Comparison of ENCODE assay signal across 8 cellular contexts in genomic region chr7:112206238-112207105, GRCh38. TPM values are rescaled to one million over a fixed set of nuclear protein-coding genes. Genes with fewer than 3 reads are reported as not detected.
DNase-seq lines count a peak whose midpoint lies in the region; ATAC-seq and TF ChIP-seq lines count a peak whose summit lies in the region.

Gene DOCK4 (minus strand): TSS chr7:112206399. CDS start chr7:112206138, 261 bp downstream.
Gene ZNF277 (plus strand): TSS chr7:112206695. CDS start chr7:112206717, 22 bp downstream.

- peak; percentile 93 for ATAC-seq in HG02623 (IDR thresholded peaks at IDR 0.05; ENCODE audit: unreplicated experiment)
- peak; percentile 90 for ATAC-seq in SK-N-SH treated with all-trans-retinoic acid at 6 μM for 48 hours
- ATAC-seq in omental fat pad (ENCODE audit: low FRiP score): peak; percentile 98

- peak within 1 kb of the TSS; percentile 85 for H3K27ac Mint-ChIP-seq in activated naive CD8-positive, alpha-beta T cell

- peaks cover 45% of the 10 kb centered on the region for H3K4me1 Mint-ChIP-seq in activated naive CD8-positive, alpha-beta T cell (ENCODE audit: low read depth)

- H3K36me3 Mint-ChIP-seq in activated naive CD8-positive, alpha-beta T cell: peaks cover 3% of the 10 kb centered on the region

- peak within 1 kb of the TSS; percentile 92 for H3K27ac ChIP-seq in temporal lobe (ENCODE audit: low read depth, low read length)

- H3K4me3 Mint-ChIP-seq in activated naive CD8-positive, alpha-beta T cell: peak within 1 kb of the TSS; percentile 99

- H3K27me3 Mint-ChIP-seq in activated naive CD8-positive, alpha-beta T cell: peaks cover 17% of the 10 kb centered on the region

- TF ChIP-seq CTCF in GM10266 (IDR thresholded peaks at IDR 0.05; ENCODE audit: control insufficient read depth, insufficient read depth, low read depth, missing control alignments) (no peak), omental fat pad (IDR thresholded peaks at IDR 0.05) (no peak)

- H3K9me3 Mint-ChIP-seq in activated naive CD8-positive, alpha-beta T cell (ENCODE audit: low read depth): no peaks in the 10 kb centered on the region

- DNase-seq in GM10266 (ENCODE audit: extremely low spot score): peak; percentile 94
- peak; percentile 100 for DNase-seq in NCI-H1092 treated with DMSO at 0.1 percent for 48 hours (lab: John Stamatoyannopoulos, UW)
- DNase-seq in glomerular visceral epithelial cell (ENCODE audit: extremely low spot score): peak; percentile 99
- DNase-seq in omental fat pad (ENCODE audit: low spot score): peak; percentile 98

TF ChIP-seq in SK-N-SH treated with all-trans-retinoic acid at 6 μM for 48 hours, 23 proteins besides CTCF, POLR2A, EP300 and RAD21:
- TF ChIP-seq BACH2 (CRISPR knock-in tag; IDR thresholded peaks at IDR 0.05; ENCODE audit: borderline replicate concordance) (no peak), SNAI2 (CRISPR knock-in tag; IDR thresholded peaks at IDR 0.05) (no peak), PPARA (CRISPR knock-in tag; IDR thresholded peaks at IDR 0.05; ENCODE audit: borderline replicate concordance) (no peak), CSRNP3 (CRISPR knock-in tag; IDR thresholded peaks at IDR 0.05) (no peak), ZNF565 (CRISPR knock-in tag; conservative IDR thresholded peaks at IDR 0.05; ENCODE audit: low read depth) (no peak), RARB (CRISPR knock-in tag; IDR thresholded peaks at IDR 0.05) (no peak), PATZ1 (CRISPR knock-in tag; IDR thresholded peaks at IDR 0.05; ENCODE audit: borderline replicate concordance) (no peak), ZNF70 (CRISPR knock-in tag; IDR thresholded peaks at IDR 0.05) (no peak), CSDC2 (CRISPR knock-in tag; IDR thresholded peaks at IDR 0.05) (0 out of 2 replicates have a peak, but pooled peaks have one; percentile 21), ZC3H10 (CRISPR knock-in tag; IDR thresholded peaks at IDR 0.05) (no peak), TSHZ2 (CRISPR knock-in tag; IDR thresholded peaks at IDR 0.05) (0 out of 2 replicates have a peak, but pooled peaks have one; percentile 1), OSR1 (CRISPR knock-in tag; IDR thresholded peaks at IDR 0.05) (no peak), ZFP30 (CRISPR knock-in tag; IDR thresholded peaks at IDR 0.05) (0 out of 2 replicates have a peak, but pooled peaks have one; percentile 9), ZNF8 (CRISPR knock-in tag; IDR thresholded peaks at IDR 0.05) (no peak), GLIS3 (CRISPR knock-in tag; IDR thresholded peaks at IDR 0.05) (no peak), POU6F1 (CRISPR knock-in tag; IDR thresholded peaks at IDR 0.05; ENCODE audit: borderline replicate concordance, low read depth) (no peak)

RNA-seq across cellular contexts. Expression of gene DOCK4, which starts in this region (rescaled TPM):
- total RNA-seq in omental fat pad: 10 to 100 TPM; 47.5 to 86.9 (median 59.7) TPM
- 81.6 TPM for total RNA-seq in temporal lobe

RNA-seq across cellular contexts. Expression of gene ZNF277, which starts in this region (rescaled TPM):
- total RNA-seq in omental fat pad (10 to 100 TPM; 15.9 to 24.9 (median 19.3) TPM), temporal lobe (56.3 TPM)

Comparison
In these comparisons a context has a peak if more than half of its experiments do, and no peak if none do; other contexts are left out.
1. Peak in every context shown above with its lines: DNase-seq, ATAC-seq and H3K27ac ChIP-seq.